ENCODE assay signal across 8 cellular contexts in genomic region chr13:107625648-107626047, GRCh38.
"Had no signal": no experiment of that assay in that cellular context is flagged by ENCODE, and none has a peak within 500 bp of the region (broad histone marks: within the 10 kb centered on the region; RNA-seq: fewer than 3 reads in every experiment).

No MANE protein-coding gene starts in this region.

- H3K4me3 ChIP-seq: GM12878 had no signal

- ATAC-seq: GM12878 had no signal

- FAIRE-seq: G401.6, GM12878, GM12891, GM12892, GM18507, GM19239 had no signal

- DNase-seq: GDM1, GF-D8 had no signal
